Comparison of ENCODE assay signal across 8 cellular contexts in genomic region chr19:41264581-41265375, GRCh38. TPM values are rescaled to one million over a fixed set of nuclear protein-coding genes. Genes with fewer than 3 reads are reported as not detected.
A peak's percentile ranks its signal among the peaks of the same experiment; 100 is the strongest.
DNase-seq lines count a peak whose midpoint lies in the region; ATAC-seq and TF ChIP-seq lines count a peak whose summit lies in the region.

No MANE protein-coding gene starts in this region.

- no peak for TF ChIP-seq EP300 in transverse colon (IDR thresholded peaks at IDR 0.05; ENCODE audit: low read depth)

- DNase-seq in AG08396 (ENCODE audit: low spot score): peak; percentile 44
- DNase-seq in NOMO-1 treated with DMSO at 0.1 percent for 48 hours (lab: John Stamatoyannopoulos, UW; ENCODE audit: unreplicated experiment): peak; percentile 12
- DNase-seq in activated T-helper 2 cell treated with anti-CD3 and anti-CD28 coated beads, Interferon-gamma antibody, Interleukin-2, Interleukin-4, amounts not matched to agents 10 μg/mL and 5 μg/mL and 100 μg/mL, durations not matched to agents 14 hours and 24 hours and 36 hours (ENCODE audit: low spot score): peak; percentile 32
- peak in 1 of 2 donors; percentile 23 for DNase-seq in foreskin keratinocyte
- DNase-seq in osteoblast (ENCODE audit: insufficient read length, low spot score, missing footprints): no peak
- DNase-seq in transverse colon: peak; percentile 65

- ATAC-seq in GM19324 (IDR thresholded peaks at IDR 0.05; ENCODE audit: low FRiP score, unreplicated experiment) (peak; percentile 4), foreskin keratinocyte (no peak), HG03378 (IDR thresholded peaks at IDR 0.05; ENCODE audit: unreplicated experiment) (no peak)

- H4K20me1 ChIP-seq in osteoblast (ENCODE audit: insufficient read depth, low read length): peaks cover 22% of the 10 kb centered on the region

- TF ChIP-seq CTCF in foreskin keratinocyte (conservative IDR thresholded peaks at IDR 0.05) (no peak), osteoblast (IDR thresholded peaks at IDR 0.05; ENCODE audit: extremely low read depth, low read depth, low read length) (no peak), transverse colon (IDR thresholded peaks at IDR 0.05) (peak in 1 of 5 experiments; percentile 2)

- peaks cover 44% of the 10 kb centered on the region for H3K36me3 ChIP-seq in osteoblast (ENCODE audit: insufficient read depth, low read length)
- peaks cover 0 to 22% (median 9%) of the 10 kb centered on the region in 4 donors for H3K36me3 ChIP-seq in transverse colon

- intact Hi-C loops in activated T-helper 2 cell treated with anti-CD3 and anti-CD28 coated beads, Interferon-gamma antibody, Interleukin-2, Interleukin-4, amounts not matched to agents 10 μg/mL and 5 μg/mL and 100 μg/mL, durations not matched to agents 14 hours and 24 hours and 36 hours (cut with micrococcal nuclease): loop anchor here (1.0 to 10.0 kb wide), 6 partner anchors 38 to 683 kb away; partner anchors contain the start of genes BCKDHA and EXOSC5
- intact Hi-C loops in transverse colon (cut with DNase I; ENCODE audit: low total_unique reads): no loop called here

- H3K27ac Mint-ChIP-seq in activated T-helper 2 cell treated with anti-CD3 and anti-CD28 coated beads, Interferon-gamma antibody, Interleukin-2, Interleukin-4, amounts not matched to agents 10 μg/mL and 5 μg/mL and 100 μg/mL, durations not matched to agents 14 hours and 24 hours and 36 hours: peak overlapping the region; percentile 100

- no peaks in the 10 kb centered on the region for H3K9me3 Mint-ChIP-seq in activated T-helper 2 cell treated with anti-CD3 and anti-CD28 coated beads, Interferon-gamma antibody, Interleukin-2, Interleukin-4, amounts not matched to agents 10 μg/mL and 5 μg/mL and 100 μg/mL, durations not matched to agents 14 hours and 24 hours and 36 hours

- peaks cover 54% of the 10 kb centered on the region for H3K79me2 ChIP-seq in osteoblast (ENCODE audit: insufficient read depth, low read length)

- peaks cover 2% of the 10 kb centered on the region for H3K27me3 Mint-ChIP-seq in activated T-helper 2 cell treated with anti-CD3 and anti-CD28 coated beads, Interferon-gamma antibody, Interleukin-2, Interleukin-4, amounts not matched to agents 10 μg/mL and 5 μg/mL and 100 μg/mL, durations not matched to agents 14 hours and 24 hours and 36 hours (ENCODE audit: low read depth)

- H3K4me1 ChIP-seq in foreskin keratinocyte (peaks cover 6% of the 10 kb centered on the region), osteoblast (ENCODE audit: insufficient read depth, low read length) (peaks cover 32% of the 10 kb centered on the region), transverse colon (peaks cover 11 to 32% (median 26%) of the 10 kb centered on the region in 4 donors)

- 0 to 1% methylated on average over 6 to 38 of the region's 75 CpGs for WGBS in transverse colon (ENCODE audit: low coverage in 1 of 2), 2 donors

- H3K9me3 ChIP-seq in osteoblast (ENCODE audit: low read depth, low read length) (no peaks in the 10 kb centered on the region), transverse colon (no peaks in the 10 kb centered on the region)

- peaks cover 48% of the 10 kb centered on the region for H3K36me3 Mint-ChIP-seq in activated T-helper 2 cell treated with anti-CD3 and anti-CD28 coated beads, Interferon-gamma antibody, Interleukin-2, Interleukin-4, amounts not matched to agents 10 μg/mL and 5 μg/mL and 100 μg/mL, durations not matched to agents 14 hours and 24 hours and 36 hours (ENCODE audit: low read depth)

- H3K27me3 ChIP-seq in foreskin keratinocyte (no peaks in the 10 kb centered on the region), osteoblast (ENCODE audit: insufficient read depth, low read length) (no peaks in the 10 kb centered on the region), transverse colon (no peaks in the 10 kb centered on the region)

- H2AFZ ChIP-seq in osteoblast (ENCODE audit: low read length): peak overlapping the region; percentile 53

- in situ Hi-C loops in transverse colon (cut with MboI; ENCODE audit: low pct_ligation_motif_present in 1 of 4, low pct_unique_long_range_greater_than_20kb in 1 of 4, low sequenced_read_pairs in 3 of 4): loop anchor here in 2 of 4 donors (5.0 to 25.0 kb wide), 2 partner anchors 62 to 602 kb away; no protein-coding TSS in a partner anchor

- H3K4me3 Mint-ChIP-seq in activated T-helper 2 cell treated with anti-CD3 and anti-CD28 coated beads, Interferon-gamma antibody, Interleukin-2, Interleukin-4, amounts not matched to agents 10 μg/mL and 5 μg/mL and 100 μg/mL, durations not matched to agents 14 hours and 24 hours and 36 hours (ENCODE audit: low read depth): peak overlapping the region; percentile 99

- H3K4me1 Mint-ChIP-seq in activated T-helper 2 cell treated with anti-CD3 and anti-CD28 coated beads, Interferon-gamma antibody, Interleukin-2, Interleukin-4, amounts not matched to agents 10 μg/mL and 5 μg/mL and 100 μg/mL, durations not matched to agents 14 hours and 24 hours and 36 hours (ENCODE audit: low read depth): peaks cover 32% of the 10 kb centered on the region

- H3K4me2 ChIP-seq in osteoblast (ENCODE audit: insufficient read depth, low read length): peak overlapping the region; percentile 98

- H3K4me3 ChIP-seq in osteoblast (ENCODE audit: insufficient read depth, low read length): peak overlapping the region; percentile 95
- peak overlapping the region; percentile 89 to 99 (median 98) for H3K4me3 ChIP-seq in transverse colon

- H3K27ac ChIP-seq in foreskin keratinocyte (peak overlapping the region; percentile 93), osteoblast (ENCODE audit: low read depth, low read length) (peak overlapping the region; percentile 96), transverse colon (peak overlapping the region; percentile 99 to 100 (median 100))

- no peak for TF ChIP-seq POLR2A in transverse colon (IDR thresholded peaks at IDR 0.05)

RNA-seq across cellular contexts. Expression of gene HNRNPUL1, which starts 0.6 kb away (rescaled TPM):
- total RNA-seq in activated T-helper 2 cell treated with anti-CD3 and anti-CD28 coated beads, Interferon-gamma antibody, Interleukin-2, Interleukin-4, amounts not matched to agents 10 μg/mL and 5 μg/mL and 100 μg/mL, durations not matched to agents 14 hours and 24 hours and 36 hours: 283 and 294 TPM in 2 replicates
- total RNA-seq in foreskin keratinocyte (129 and 140 TPM in 2 replicates), osteoblast (113 and 114 TPM in 2 replicates), transverse colon (100 to 1,000 TPM; 115 to 296 (median 145) TPM)
- polyA plus RNA-seq in foreskin keratinocyte: 106 and 123 TPM in 2 replicates

RNA-seq across cellular contexts. Expression of gene CCDC97, which starts 45.2 kb away (rescaled TPM):
- 33.5 and 34.4 TPM in 2 replicates for total RNA-seq in activated T-helper 2 cell treated with anti-CD3 and anti-CD28 coated beads, Interferon-gamma antibody, Interleukin-2, Interleukin-4, amounts not matched to agents 10 μg/mL and 5 μg/mL and 100 μg/mL, durations not matched to agents 14 hours and 24 hours and 36 hours
- total RNA-seq in foreskin keratinocyte (10.5 and 11.9 TPM in 2 replicates), osteoblast (9.0 and 11.2 TPM in 2 replicates), transverse colon (10 to 100 TPM; 10.1 to 22.4 (median 15.4) TPM)
- polyA plus RNA-seq in foreskin keratinocyte: 13.5 and 14.5 TPM in 2 replicates

RNA-seq across cellular contexts. Expression of gene AXL, which starts 45.8 kb away (rescaled TPM):
- 0.21 and 0.50 TPM in 2 replicates for total RNA-seq in activated T-helper 2 cell treated with anti-CD3 and anti-CD28 coated beads, Interferon-gamma antibody, Interleukin-2, Interleukin-4, amounts not matched to agents 10 μg/mL and 5 μg/mL and 100 μg/mL, durations not matched to agents 14 hours and 24 hours and 36 hours
- total RNA-seq in foreskin keratinocyte: 163 and 167 TPM in 2 replicates
- polyA plus RNA-seq in foreskin keratinocyte: 55.7 and 59.9 TPM in 2 replicates
- total RNA-seq in osteoblast: 355 and 368 TPM in 2 replicates
- total RNA-seq in transverse colon: 10 to 100 TPM; 19.7 to 52.4 (median 25.6) TPM

Comparison
In these comparisons a context has a peak if more than half of its experiments do, and no peak if none do; other contexts are left out.
1. RNA of gene AXL, which starts 45.8 kb away (total RNA-seq): 355 to 368 TPM in osteoblast, 163 to 167 TPM in foreskin keratinocyte and 19.7 to 52.4 TPM in transverse colon; 0.21 to 0.50 TPM in activated T-helper 2 cell treated with anti-CD3 and anti-CD28 coated beads, Interferon-gamma antibody, Interleukin-2, Interleukin-4, amounts not matched to agents 10 μg/mL and 5 μg/mL and 100 μg/mL, durations not matched to agents 14 hours and 24 hours and 36 hours; every median in the first group is over 10 times any median in the second.
2. Peak in every context shown above with its lines, with median percentiles within 50 percentile points of each other: H3K27ac ChIP-seq.